13 cellular contexts compared by ENCODE assay signal in genomic region chrX:41512394-41512793, GRCh38.
DNase-seq lines count a peak whose midpoint lies in the region; ATAC-seq and TF ChIP-seq lines count a peak whose summit lies in the region.
"Had no signal": no experiment of that assay in that cellular context is flagged by ENCODE, and none has a peak within 500 bp of the region (broad histone marks: within the 10 kb centered on the region; RNA-seq: fewer than 3 reads in every experiment).

No MANE protein-coding gene starts in this region.

- ATAC-seq in HG02798 (IDR thresholded peaks at IDR 0.05; ENCODE audit: poor library complexity, unreplicated experiment) = peak; percentile 99
- ATAC-seq: K562, PC-3 had no signal

- no peak overlapping the region for H3K9ac ChIP-seq in smooth muscle cell (ENCODE audit: low read depth)

- H3K27me3 ChIP-seq in suprapubic skin (no peaks in the 10 kb centered on the region), smooth muscle cell (ENCODE audit: low read depth) (no peaks in the 10 kb centered on the region)
- H3K27me3 ChIP-seq: cardiac muscle cell had no signal

- peak; percentile 7 for DNase-seq in stimulated activated CD4-positive, alpha-beta T cell treated with anti-CD3 and anti-CD28 coated beads, Interleukin-4, amount 100 ng/mL, for 24 hours
- no peak for DNase-seq in stimulated activated CD4-positive, alpha-beta T cell treated with anti-CD3 and anti-CD28 coated beads, Interleukin-2, amount 100 ng/mL, for 24 hours
- DNase-seq in NAMALWA (ENCODE audit: low spot score) (peak; percentile 48), SHP77 treated with DMSO at 0.1 percent for 48 hours (lab: John Stamatoyannopoulos, UW) (no peak), suprapubic skin (ENCODE audit: low spot score in 2 of 2) (no peak), posterior vena cava (ENCODE audit: low spot score) (no peak), smooth muscle cell (lab: John Stamatoyannopoulos, UW; ENCODE audit: unreplicated experiment) (no peak)
- DNase-seq: PC-3; stimulated activated CD4-positive, alpha-beta T cell treated with anti-CD3 and anti-CD28 coated beads, Interleukin-15, amount 100 ng/mL, for 24 hours had no signal

- no peaks in the 10 kb centered on the region for H3K4me1 ChIP-seq in suprapubic skin
- no peaks in the 10 kb centered on the region for H3K4me1 ChIP-seq in smooth muscle cell (ENCODE audit: low read depth)

- intact Hi-C loops in posterior vena cava (cut with DNase I) = no loop called here

- no peak overlapping the region for H3K4me3 ChIP-seq in suprapubic skin
- H3K4me3 ChIP-seq in smooth muscle cell = no peak overlapping the region
- H3K4me3 ChIP-seq: cardiac muscle cell, K562, thoracic aorta had no signal

- TF ChIP-seq CTCF in suprapubic skin (IDR thresholded peaks at IDR 0.05) = no peak
- TF ChIP-seq CTCF in smooth muscle cell (IDR thresholded peaks at IDR 0.05; ENCODE audit: borderline replicate concordance, insufficient read depth, poor library complexity, severe bottlenecking) = no peak

- H3K79me2 ChIP-seq in smooth muscle cell (ENCODE audit: low read depth) = no peaks in the 10 kb centered on the region

- no peak overlapping the region for H3K4me2 ChIP-seq in smooth muscle cell

- 79% methylated on average over 4 of the region's 4 CpGs for WGBS in suprapubic skin
- WGBS in smooth muscle cell (ENCODE audit: low lambda C conversion rate) = 92% methylated on average over 4 of the region's 4 CpGs

- no peak for TF ChIP-seq POLR2A in suprapubic skin (IDR thresholded peaks at IDR 0.05)

- H3K9me3 ChIP-seq in suprapubic skin (no peaks in the 10 kb centered on the region), smooth muscle cell (replicated peaks; ENCODE audit: low read depth) (no peaks in the 10 kb centered on the region)
- H3K9me3 ChIP-seq: thoracic aorta had no signal

- H3K36me3 ChIP-seq in suprapubic skin (no peaks in the 10 kb centered on the region), smooth muscle cell (ENCODE audit: low read depth) (no peaks in the 10 kb centered on the region)
- H3K36me3 ChIP-seq: cardiac muscle cell, thoracic aorta had no signal

- no peak for TF ChIP-seq EP300 in suprapubic skin (IDR thresholded peaks at IDR 0.05)

- H2AFZ ChIP-seq in smooth muscle cell (ENCODE audit: low read depth) = no peak overlapping the region

- H4K20me1 ChIP-seq in smooth muscle cell (ENCODE audit: low read depth) = no peaks in the 10 kb centered on the region

- H3K27ac ChIP-seq in suprapubic skin = no peak overlapping the region
- H3K27ac ChIP-seq in smooth muscle cell (ENCODE audit: low read depth) = no peak overlapping the region
- H3K27ac ChIP-seq: cardiac muscle cell, thoracic aorta had no signal

- no peaks in the 10 kb centered on the region for H3F3A ChIP-seq in smooth muscle cell (ENCODE audit: low read depth)

Comparison
In these comparisons a context has a peak if more than half of its experiments do, and no peak if none do; other contexts are left out.
1. DNase-seq: peak in stimulated activated CD4-positive, alpha-beta T cell treated with anti-CD3 and anti-CD28 coated beads, Interleukin-4, amount 100 ng/mL, for 24 hours (single experiment) and NAMALWA (single experiment); none in stimulated activated CD4-positive, alpha-beta T cell treated with anti-CD3 and anti-CD28 coated beads, Interleukin-2, amount 100 ng/mL, for 24 hours (0 of 2), SHP77 treated with DMSO at 0.1 percent for 48 hours (single experiment), suprapubic skin (0 of 2), posterior vena cava (single experiment) and smooth muscle cell (single experiment).